Comparison of ENCODE assay signal across 18 cellular contexts in genomic region chr3:195903950-195904290, GRCh38. TPM values are rescaled to one million over a fixed set of nuclear protein-coding genes. Genes with fewer than 3 reads are reported as not detected.
DNase-seq lines count a peak whose midpoint lies in the region; ATAC-seq, FAIRE-seq and TF ChIP-seq lines count a peak whose summit lies in the region.
"Had no signal": no experiment of that assay in that cellular context is flagged by ENCODE, and none has a peak within 500 bp of the region (broad histone marks: within the 10 kb centered on the region; RNA-seq: fewer than 3 reads in every experiment).

No MANE protein-coding gene starts in this region.

- intact Hi-C loops in activated T-helper 2 cell treated with anti-CD3 and anti-CD28 coated beads, Interferon-gamma antibody, Interleukin-2, Interleukin-4, amounts not matched to agents 10 μg/mL and 5 μg/mL and 100 μg/mL, durations not matched to agents 14 hours and 24 hours and 36 hours (cut with micrococcal nuclease), result no loop called here
- intact Hi-C loops in posterior vena cava (cut with DNase I), result no loop called here
- intact Hi-C loops in A673 (cut with micrococcal nuclease; ENCODE audit: unreplicated experiment), result no loop called here

- H3K27me3 ChIP-seq in SK-N-SH (ENCODE audit: insufficient read depth) (no peaks in the 10 kb centered on the region), A673 (replicated peaks; ENCODE audit: insufficient read depth, low read depth, low read length, poor library complexity) (no peaks in the 10 kb centered on the region)
- H3K27me3 ChIP-seq in CD8-positive, alpha-beta memory T cell (ENCODE audit: insufficient read depth, low read length, poor library complexity, severe bottlenecking), result no peaks in the 10 kb centered on the region
- H3K27me3 ChIP-seq: colonic mucosa, testis had no signal

- TF ChIP-seq CTCF in SK-N-SH (IDR thresholded peaks at IDR 0.05), result no peak
- no peak for TF ChIP-seq CTCF in A673 (conservative IDR thresholded peaks at IDR 0.05; ENCODE audit: low read depth, low read length)

- peaks cover 0 to 3% (median 2%) of the 10 kb centered on the region in 3 donors for H3K36me3 Mint-ChIP-seq in CD8-positive, alpha-beta memory T cell
- peaks cover 50% of the 10 kb centered on the region for H3K36me3 Mint-ChIP-seq in activated T-helper 2 cell treated with anti-CD3 and anti-CD28 coated beads, Interferon-gamma antibody, Interleukin-2, Interleukin-4, amounts not matched to agents 10 μg/mL and 5 μg/mL and 100 μg/mL, durations not matched to agents 14 hours and 24 hours and 36 hours (ENCODE audit: low read depth)

- H3F3A ChIP-seq in SK-N-SH (replicated peaks; ENCODE audit: insufficient read depth), result peaks cover 6% of the 10 kb centered on the region

- H3K4me1 ChIP-seq in SK-N-SH (ENCODE audit: control insufficient read depth in 1 of 2, insufficient read depth in 2 of 2, low read depth in 1 of 2, low read length in 1 of 2) (peaks cover 21 to 38% of the 10 kb centered on the region in 2 experiments; a peak in 3 of 4 replicates), A673 (ENCODE audit: insufficient read depth, low read length, poor library complexity, severe bottlenecking) (peaks cover 19% of the 10 kb centered on the region)
- peaks cover 74% of the 10 kb centered on the region for H3K4me1 ChIP-seq in CD8-positive, alpha-beta memory T cell (ENCODE audit: insufficient read depth, low read length)

- POLR2A ChIA-PET in SK-N-SH (lab: Yijun Ruan, JAX), result no interaction called here
- POLR2A ChIA-PET in CD8-positive, alpha-beta memory T cell (lab: Charles Lee), result no interaction called here
- POLR2A ChIA-PET in A673 (lab: Charles Lee; ENCODE audit: low non-redundant PET), result no interaction called here

- no peak for FAIRE-seq in GM12891 (lab: Jason Lieb, UNC)

- no peaks in the 10 kb centered on the region for H3K9me2 ChIP-seq in SK-N-SH

- no peak overlapping the region for H2AFZ ChIP-seq in SK-N-SH (ENCODE audit: low read depth)

- no peak for TF ChIP-seq EP300 in SK-N-SH (IDR thresholded peaks at IDR 0.05; ENCODE audit: borderline replicate concordance in 1 of 2, low read depth in 1 of 2, low read length in 1 of 2)

- CTCF ChIA-PET in SK-N-SH (lab: Yijun Ruan, JAX) (interaction anchor here (1.1 to 29.0 kb wide), 3 partner anchors 9 to 47 kb away, joined by 7 to 606 read pairs (median 11); no protein-coding TSS in a partner anchor), A673 (lab: Charles Lee) (interaction anchor here (0.7 kb wide), 1 partner anchor 9 kb away, joined by 3 read pairs; no protein-coding TSS in a partner anchor)
- CTCF ChIA-PET in CD8-positive, alpha-beta memory T cell (lab: Charles Lee), result interaction anchor here (1.0 to 2.2 kb wide), 2 partner anchors 10 to 11 kb away, joined by 5 to 11 read pairs; no protein-coding TSS in a partner anchor

- no peaks in the 10 kb centered on the region for H3K9me3 ChIP-seq in SK-N-SH
- H3K9me3 ChIP-seq in CD8-positive, alpha-beta memory T cell (ENCODE audit: low read length), result no peaks in the 10 kb centered on the region
- no peaks in the 10 kb centered on the region for H3K9me3 ChIP-seq in A673 (ENCODE audit: low read depth, low read length, poor library complexity, severe bottlenecking)
- H3K9me3 ChIP-seq: colonic mucosa, testis had no signal

- no peak for TF ChIP-seq RAD21 in SK-N-SH (IDR thresholded peaks at IDR 0.05; ENCODE audit: low read length)

- no peak overlapping the region for H3K4me3 Mint-ChIP-seq in CD8-positive, alpha-beta memory T cell
- H3K4me3 Mint-ChIP-seq in activated T-helper 2 cell treated with anti-CD3 and anti-CD28 coated beads, Interferon-gamma antibody, Interleukin-2, Interleukin-4, amounts not matched to agents 10 μg/mL and 5 μg/mL and 100 μg/mL, durations not matched to agents 14 hours and 24 hours and 36 hours (ENCODE audit: low read depth), result no peak overlapping the region
- H3K4me3 Mint-ChIP-seq: H9, neural crest cell had no signal

- no peak overlapping the region for H3K4me2 ChIP-seq in SK-N-SH

- H3K79me2 ChIP-seq in SK-N-SH (ENCODE audit: insufficient read depth), result peaks cover 92% of the 10 kb centered on the region

- H3K4me3 ChIP-seq in SK-N-SH (ENCODE audit: low read depth in 2 of 2, low read length in 1 of 2) (0 out of 4 replicates have a peak overlapping the region, but pooled peaks of 1 of the 2 experiments have one; percentile 12), A673 (ENCODE audit: low read depth, low read length, poor library complexity, severe bottlenecking) (no peak overlapping the region)
- no peak overlapping the region for H3K4me3 ChIP-seq in CD8-positive, alpha-beta memory T cell (ENCODE audit: low read length)
- H3K4me3 ChIP-seq: colonic mucosa, testis had no signal

- H3K27ac Mint-ChIP-seq in CD8-positive, alpha-beta memory T cell, result peak overlapping the region in 6 of 8 donors; percentile 39 to 97 (median 70)
- peak overlapping the region; percentile 1 for H3K27ac Mint-ChIP-seq in activated T-helper 2 cell treated with anti-CD3 and anti-CD28 coated beads, Interferon-gamma antibody, Interleukin-2, Interleukin-4, amounts not matched to agents 10 μg/mL and 5 μg/mL and 100 μg/mL, durations not matched to agents 14 hours and 24 hours and 36 hours

- H3K36me3 ChIP-seq in SK-N-SH (replicated peaks in 1 of 2; ENCODE audit: control insufficient read depth in 1 of 2, insufficient read depth in 2 of 2, low read length in 1 of 2) (no peaks in the 10 kb centered on the region), A673 (ENCODE audit: insufficient read depth, low read length, poor library complexity, severe bottlenecking) (no peaks in the 10 kb centered on the region)
- H3K36me3 ChIP-seq in CD8-positive, alpha-beta memory T cell (ENCODE audit: insufficient read depth, low read length), result no peaks in the 10 kb centered on the region
- H3K36me3 ChIP-seq: colonic mucosa had no signal

- 87% methylated on average over 6 of the region's 6 CpGs for WGBS in SK-N-SH (ENCODE audit: low lambda C conversion rate)

- no peak for ATAC-seq in SK-N-SH treated with all-trans-retinoic acid at 6 μM for 48 hours
- ATAC-seq in HG03342 (IDR thresholded peaks at IDR 0.05; ENCODE audit: unreplicated experiment), result no peak
- ATAC-seq: Panc1 had no signal

- TF ChIP-seq POLR2A in GM12891 (IDR thresholded peaks at IDR 0.05; ENCODE audit: low read depth, low read length), result no peak

- peaks cover 0 to 3% of the 10 kb centered on the region in 2 donors for H3K27me3 Mint-ChIP-seq in CD8-positive, alpha-beta memory T cell
- H3K27me3 Mint-ChIP-seq in activated T-helper 2 cell treated with anti-CD3 and anti-CD28 coated beads, Interferon-gamma antibody, Interleukin-2, Interleukin-4, amounts not matched to agents 10 μg/mL and 5 μg/mL and 100 μg/mL, durations not matched to agents 14 hours and 24 hours and 36 hours (ENCODE audit: low read depth), result no peaks in the 10 kb centered on the region

- H4K20me1 ChIP-seq in SK-N-SH (ENCODE audit: insufficient read depth), result peaks cover 20% of the 10 kb centered on the region

- no peak overlapping the region for H3K9ac ChIP-seq in SK-N-SH

- H3K4me1 Mint-ChIP-seq in CD8-positive, alpha-beta memory T cell, result peaks cover 53 to 85% (median 70%) of the 10 kb centered on the region in 3 donors
- peaks cover 69% of the 10 kb centered on the region for H3K4me1 Mint-ChIP-seq in activated T-helper 2 cell treated with anti-CD3 and anti-CD28 coated beads, Interferon-gamma antibody, Interleukin-2, Interleukin-4, amounts not matched to agents 10 μg/mL and 5 μg/mL and 100 μg/mL, durations not matched to agents 14 hours and 24 hours and 36 hours (ENCODE audit: low read depth)

- no peak for DNase-seq in SK-N-SH
- no peak for DNase-seq in CD8-positive, alpha-beta memory T cell
- DNase-seq in activated T-helper 2 cell treated with anti-CD3 and anti-CD28 coated beads, Interferon-gamma antibody, Interleukin-2, Interleukin-4, amounts not matched to agents 10 μg/mL and 5 μg/mL and 100 μg/mL, durations not matched to agents 14 hours and 24 hours and 36 hours (ENCODE audit: low spot score), result no peak
- DNase-seq in posterior vena cava (ENCODE audit: low spot score), result peak; percentile 66
- no peak for DNase-seq in A673 (ENCODE audit: low spot score)
- DNase-seq in GM12891 (ENCODE audit: insufficient read length, low spot score), result no peak
- DNase-seq: anterior cingulate cortex, colonic mucosa, erythroblast, H9, NCI-H2081, NCI-H524 treated with DMSO at 0.1 percent for 48 hours, retina, testis had no signal

- BruUV-seq in A673 (replicated peaks; lab: Mats Ljungman, UMichigan), result no TSS peak

- H3K27ac ChIP-seq in SK-N-SH (ENCODE audit: low read depth in 2 of 2, low read length in 1 of 2) (no peak overlapping the region), A673 (ENCODE audit: low read depth, low read length, poor library complexity, severe bottlenecking) (no peak overlapping the region)
- no peak overlapping the region for H3K27ac ChIP-seq in CD8-positive, alpha-beta memory T cell (ENCODE audit: low read depth, low read length)
- H3K27ac ChIP-seq: colonic mucosa, testis had no signal

- H3K9me3 Mint-ChIP-seq in CD8-positive, alpha-beta memory T cell, result no peaks in the 10 kb centered on the region
- H3K9me3 Mint-ChIP-seq in activated T-helper 2 cell treated with anti-CD3 and anti-CD28 coated beads, Interferon-gamma antibody, Interleukin-2, Interleukin-4, amounts not matched to agents 10 μg/mL and 5 μg/mL and 100 μg/mL, durations not matched to agents 14 hours and 24 hours and 36 hours, result no peaks in the 10 kb centered on the region
- H3K9me3 Mint-ChIP-seq: H9, neural crest cell had no signal

TF ChIP-seq in SK-N-SH, 30 proteins besides CTCF, POLR2A, EP300 and RAD21:
- TF ChIP-seq NFIC (IDR thresholded peaks at IDR 0.05; ENCODE audit: borderline replicate concordance) (0 out of 2 replicates have a peak, but pooled peaks have one; percentile 12), SMC3 (IDR thresholded peaks at IDR 0.05; ENCODE audit: low read depth, low read length) (no peak)

TF ChIP-seq in SK-N-SH treated with all-trans-retinoic acid at 6 μM for 48 hours, 23 proteins besides CTCF, POLR2A, EP300 and RAD21 (continues in another document):
- no peak for TF ChIP-seq ESRRG (CRISPR knock-in tag; IDR thresholded peaks at IDR 0.05)

TF ChIP-seq in GM12891, 5 proteins besides CTCF, POLR2A, EP300 and RAD21 (continues in another document):
- TF ChIP-seq PAX5 (IDR thresholded peaks at IDR 0.05; ENCODE audit: insufficient read depth, low read length, severe bottlenecking), result no peak
- TF ChIP-seq POLR2AphosphoS5 (IDR thresholded peaks at IDR 0.05; ENCODE audit: low read depth, low read length), result no peak
- no peak for TF ChIP-seq TAF1 (IDR thresholded peaks at IDR 0.05; ENCODE audit: low read depth, low read length)
- TF ChIP-seq POU2F2 (IDR thresholded peaks at IDR 0.05; ENCODE audit: low read depth, low read length), result no peak

RNA-seq across cellular contexts. Expression of gene TNK2, which starts 4.4 kb away (rescaled TPM):
- polyA plus RNA-seq in SK-N-SH (2012; rRNA removed), result 11.3 and 17.3 TPM in 2 replicates
- 5.5 and 10.9 TPM in 2 replicates for polyA plus RNA-seq in SK-N-SH (2012; cell fraction: cytosol; rRNA removed)
- 119 and 155 TPM in 2 replicates for polyA plus RNA-seq in SK-N-SH (2012; cell fraction: nucleus; rRNA removed)
- 10 to 100 TPM; 71.4 to 74.5 TPM for total RNA-seq in CD8-positive, alpha-beta memory T cell
- 4.7 TPM for polyA plus RNA-seq in CD8-positive, alpha-beta memory T cell
- 122 and 123 TPM in 2 replicates for total RNA-seq in activated T-helper 2 cell treated with anti-CD3 and anti-CD28 coated beads, Interferon-gamma antibody, Interleukin-2, Interleukin-4, amounts not matched to agents 10 μg/mL and 5 μg/mL and 100 μg/mL, durations not matched to agents 14 hours and 24 hours and 36 hours
- total RNA-seq in posterior vena cava (10 to 100 TPM; 24.3 to 34.1 TPM), A673 (2021) (18.2 and 24.4 TPM in 2 replicates)
- polyA plus RNA-seq in GM12891 (2012; ENCODE audit: low read depth, missing spikeins), result 12.1 TPM
